Comparison of ENCODE assay signal across 16 cellular contexts in the genomic region with DNA sequence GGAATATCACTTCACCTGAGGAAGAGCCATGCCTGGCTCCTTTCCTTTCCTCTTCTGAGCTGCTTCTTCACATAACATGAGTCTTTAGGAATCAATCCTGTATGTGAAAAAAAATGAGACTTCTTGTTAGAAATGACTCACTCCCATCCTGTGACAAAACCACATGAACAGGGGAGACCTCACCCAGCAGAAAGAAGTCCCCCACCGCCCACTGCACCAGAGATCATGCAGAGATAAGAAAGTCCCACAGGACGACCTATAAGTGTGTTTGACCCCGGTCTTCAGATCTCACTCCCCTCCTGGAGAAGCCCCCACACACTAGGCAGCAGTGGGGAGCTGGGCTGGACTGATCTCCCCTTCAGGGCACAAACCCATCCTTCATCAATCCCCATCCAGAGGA. TPM values are rescaled to one million over a fixed set of nuclear protein-coding genes. Genes with fewer than 3 reads are reported as not detected.
DNase-seq lines count a peak whose midpoint lies in the region; ATAC-seq and TF ChIP-seq lines count a peak whose summit lies in the region.
"Had no signal": no experiment of that assay in that cellular context is flagged by ENCODE, and none has a peak within 500 bp of the region (broad histone marks: within the 10 kb centered on the region; RNA-seq: fewer than 3 reads in every experiment).

No MANE protein-coding gene starts in this region.

- TF ChIP-seq POLR2A in lower leg skin (IDR thresholded peaks at IDR 0.05), result no peak

- ATAC-seq in T-helper 17 cell (no peak), HG03457 (IDR thresholded peaks at IDR 0.05; ENCODE audit: unreplicated experiment) (no peak)

- peaks cover 14% of the 10 kb centered on the region for H3K9me3 Mint-ChIP-seq in activated naive CD4-positive, alpha-beta T cell treated with anti-CD3 and anti-CD28 coated beads, Interleukin-2, amount 50 U/mL, for 24 hours
- no peaks in the 10 kb centered on the region for H3K9me3 Mint-ChIP-seq in endothelial cell (ENCODE audit: unreplicated experiment)

- H3K4me3 Mint-ChIP-seq in T-helper 17 cell (peak overlapping the region; percentile 63), endothelial cell (ENCODE audit: unreplicated experiment) (no peak overlapping the region)
- H3K4me3 Mint-ChIP-seq in activated naive CD4-positive, alpha-beta T cell treated with anti-CD3 and anti-CD28 coated beads, Interleukin-2, amount 50 U/mL, for 24 hours, result peak overlapping the region; percentile 39

- H3K27me3 Mint-ChIP-seq in T-helper 17 cell (no peaks in the 10 kb centered on the region), endothelial cell (ENCODE audit: unreplicated experiment) (no peaks in the 10 kb centered on the region)
- no peaks in the 10 kb centered on the region for H3K27me3 Mint-ChIP-seq in activated naive CD4-positive, alpha-beta T cell treated with anti-CD3 and anti-CD28 coated beads, Interleukin-2, amount 50 U/mL, for 24 hours

- H3K36me3 Mint-ChIP-seq in T-helper 17 cell (ENCODE audit: low read depth), result peaks cover 14% of the 10 kb centered on the region
- peaks cover 61% of the 10 kb centered on the region for H3K36me3 Mint-ChIP-seq in activated naive CD4-positive, alpha-beta T cell treated with anti-CD3 and anti-CD28 coated beads, Interleukin-2, amount 50 U/mL, for 24 hours
- H3K36me3 Mint-ChIP-seq in endothelial cell (ENCODE audit: low read depth, unreplicated experiment), result no peaks in the 10 kb centered on the region

- H3K4me1 Mint-ChIP-seq in T-helper 17 cell, result no peaks in the 10 kb centered on the region
- H3K4me1 Mint-ChIP-seq in activated naive CD4-positive, alpha-beta T cell treated with anti-CD3 and anti-CD28 coated beads, Interleukin-2, amount 50 U/mL, for 24 hours, result peaks cover 16% of the 10 kb centered on the region
- peaks cover 8% of the 10 kb centered on the region for H3K4me1 Mint-ChIP-seq in endothelial cell (ENCODE audit: unreplicated experiment)

- intact Hi-C loops in lower leg skin (cut with DNase I; ENCODE audit: low total_unique reads), result no loop called here

- H3K9me3 ChIP-seq in T-helper 17 cell (ENCODE audit: control insufficient read depth, low read length, poor library complexity, severe bottlenecking), result peaks cover 7% of the 10 kb centered on the region
- H3K9me3 ChIP-seq: left ventricle myocardium inferior, neutrophil had no signal

- H3K27ac Mint-ChIP-seq in T-helper 17 cell, result no peak overlapping the region
- no peak overlapping the region for H3K27ac Mint-ChIP-seq in activated naive CD4-positive, alpha-beta T cell treated with anti-CD3 and anti-CD28 coated beads, Interleukin-2, amount 50 U/mL, for 24 hours
- H3K27ac Mint-ChIP-seq in endothelial cell (ENCODE audit: unreplicated experiment), result no peak overlapping the region

- WGBS in lower leg skin, 2 donors, result 65 to 70% methylated on average over 3 of the region's 3 CpGs

- DNase-seq in Daoy (ENCODE audit: low read depth) (peak; percentile 10), T-helper 17 cell (no peak), mucosa of gallbladder (ENCODE audit: low spot score) (no peak), lower leg skin (ENCODE audit: low spot score in 2 of 2) (no peak), endothelial cell (ENCODE audit: low spot score) (no peak)
- peak; percentile 36 for DNase-seq in stimulated activated CD4-positive, alpha-beta T cell treated with anti-CD3 and anti-CD28 coated beads, Interleukin-15, amount 100 ng/mL, for 24 hours
- DNase-seq: aorta, GOT3, left ventricle myocardium inferior, NCI-H1048, SHP77 had no signal

- no peak overlapping the region for H3K4me3 ChIP-seq in lower leg skin (ENCODE audit: low read depth, poor library complexity, severe bottlenecking)
- H3K4me3 ChIP-seq: BLaER1, left ventricle myocardium inferior, smooth muscle cell had no signal

- TF ChIP-seq CTCF in lower leg skin (IDR thresholded peaks at IDR 0.05), result no peak
- TF ChIP-seq CTCF in endothelial cell (IDR thresholded peaks at IDR 0.05; ENCODE audit: unreplicated experiment), result no peak

RNA-seq across cellular contexts. Expression of a gene that starts 7.8 kb away (rescaled TPM):
- 0.63 and 5.7 TPM in 2 replicates for total RNA-seq in Daoy (2014; rRNA removed; shearing (Covaris generic))
- total RNA-seq in T-helper 17 cell, result 10 to 100 TPM in 1 of 2 donors, 1 to 10 TPM in 1; 5.7 to 17.9 TPM
- total RNA-seq in mucosa of gallbladder, result 18.1 TPM
- 10 to 100 TPM in 1 of 4 donors, 1 to 10 TPM in 3; 5.5 to 12.6 (median 7.9) TPM for total RNA-seq in lower leg skin
- 6.6 TPM for total RNA-seq in endothelial cell (ENCODE audit: unreplicated experiment)

RNA-seq across cellular contexts. Expression of a gene that starts 42.6 kb away (rescaled TPM):
- 21.8 and 24.6 TPM in 2 replicates for total RNA-seq in Daoy (2014; rRNA removed; shearing (Covaris generic))
- total RNA-seq in T-helper 17 cell (10 to 100 TPM; 10.2 to 11.6 TPM), mucosa of gallbladder (27.9 TPM), lower leg skin (10 to 100 TPM in 2 of 4 donors, 1 to 10 TPM in 2; 8.8 to 10.4 (median 10.2) TPM), endothelial cell (ENCODE audit: unreplicated experiment) (22.3 TPM)

RNA-seq across cellular contexts. Expression of a gene that starts 44.0 kb away (rescaled TPM):
- 12.5 and 15.0 TPM in 2 replicates for total RNA-seq in Daoy (2014; rRNA removed; shearing (Covaris generic))
- total RNA-seq in T-helper 17 cell (10 to 100 TPM; 21.1 to 25.8 TPM), mucosa of gallbladder (29.6 TPM), lower leg skin (10 to 100 TPM in 2 of 4 donors, 1 to 10 TPM in 2; 7.8 to 13.5 (median 10.2) TPM), endothelial cell (ENCODE audit: unreplicated experiment) (29.9 TPM)

Comparison
In these comparisons a context has a peak if more than half of its experiments do, and no peak if none do; other contexts are left out.
1. DNase-seq: peak in Daoy (single experiment) and stimulated activated CD4-positive, alpha-beta T cell treated with anti-CD3 and anti-CD28 coated beads, Interleukin-15, amount 100 ng/mL, for 24 hours (single experiment); none in T-helper 17 cell (0 of 3), mucosa of gallbladder (single experiment), lower leg skin (0 of 2) and endothelial cell (single experiment).